Comparison of ENCODE assay signal across 26 cellular contexts in genomic region chr10:128684215-128684614, GRCh38.
"Had no signal": no experiment of that assay in that cellular context is flagged by ENCODE, and none has a peak within 500 bp of the region (broad histone marks: within the 10 kb centered on the region; RNA-seq: fewer than 3 reads in every experiment).

No MANE protein-coding gene starts in this region.

- H3K36me3 ChIP-seq: adrenal gland, esophagus squamous epithelium, gastroesophageal sphincter, heart right ventricle had no signal

- H3K4me3 ChIP-seq: adrenal gland, body of pancreas, esophagus squamous epithelium, gastroesophageal sphincter, heart right ventricle had no signal

- H3K27me3 ChIP-seq: adrenal gland, body of pancreas, esophagus squamous epithelium, gastroesophageal sphincter had no signal

- DNase-seq: activated B cell treated with CpG ODN at 0.5 μM for 24 hours; activated CD4-positive, alpha-beta memory T cell treated with anti-CD3 and anti-CD28 coated beads for 36 hours; activated CD4-positive, alpha-beta T cell treated with anti-CD3 and anti-CD28 coated beads for 48 hours; activated CD8-positive, alpha-beta memory T cell treated with anti-CD3 and anti-CD28 coated beads, Interleukin-2, amount 10 ng/mL, durations not matched to agents 7 days and 5 days; activated CD8-positive, alpha-beta memory T cell treated with anti-CD3 and anti-CD28 coated beads, Interleukin-2, amount 50 U/mL, for 4 hours; activated CD8-positive, alpha-beta T cell treated with anti-CD3 and anti-CD28 coated beads, Interleukin-2, amount 10 ng/mL, durations not matched to agents 7 days and 5 days; activated effector memory CD4-positive, alpha-beta T cell treated with anti-CD3 and anti-CD28 coated beads, Interleukin-2, amount 50 U/mL, for 16 hours; activated naive CD4-positive, alpha-beta T cell treated with anti-CD3 and anti-CD28 coated beads for 36 hours; activated naive CD8-positive, alpha-beta T cell treated with anti-CD3 and anti-CD28 coated beads for 36 hours; activated naive CD8-positive, alpha-beta T cell treated with anti-CD3 and anti-CD28 coated beads, Interleukin-2, amount 50 U/mL, for 24 hours; activated T-cell treated with anti-CD3 and anti-CD28 coated beads, Interleukin-2, amount 50 U/mL, for 1 hour; activated T-cell treated with anti-CD3 and anti-CD28 coated beads, Interleukin-2, amount 50 U/mL, for 48 hours; adrenal gland; amygdala; aorta; body of pancreas; caudate nucleus; cortex of kidney; effector CD8-positive, alpha-beta T cell; esophagus squamous epithelium; foreskin melanocyte; heart right ventricle; T-helper 2 cell had no signal

- H3K27ac ChIP-seq: adrenal gland, body of pancreas, epithelial cell of prostate, esophagus squamous epithelium, gastroesophageal sphincter, heart right ventricle had no signal

- ATAC-seq: activated CD4-positive, CD25-positive, alpha-beta regulatory T cell treated with anti-CD3 and anti-CD28 coated beads, Interleukin-2, amount 50 U/mL, for 24 hours; activated CD8-positive, alpha-beta memory T cell treated with anti-CD3 and anti-CD28 coated beads, Interleukin-2, amount 10 ng/mL, durations not matched to agents 7 days and 5 days; activated CD8-positive, alpha-beta T cell treated with anti-CD3 and anti-CD28 coated beads, Interleukin-2, amount 10 ng/mL, durations not matched to agents 7 days and 5 days; activated naive CD8-positive, alpha-beta T cell treated with anti-CD3 and anti-CD28 coated beads, Interleukin-2, amount 50 U/mL, for 24 hours; body of pancreas; gastroesophageal sphincter; heart right ventricle had no signal

- H3K4me1 ChIP-seq: adrenal gland, body of pancreas had no signal

- H3K9me3 ChIP-seq: adrenal gland, body of pancreas, esophagus squamous epithelium, gastroesophageal sphincter, heart right ventricle had no signal
